ENCODE assay signal across 7 cellular contexts in genomic region chr16:29113446-29113845, GRCh38.
DNase-seq lines count a peak whose midpoint lies in the region; ATAC-seq and TF ChIP-seq lines count a peak whose summit lies in the region.
"Not testable (repeated sequence)": the region's sequence is repeated elsewhere in the genome, so short reads cannot be mapped to it uniquely, and the experiment has no call there.

No MANE protein-coding gene starts in this region.

- H3K27me3 ChIP-seq in CD4-positive, alpha-beta memory T cell (ENCODE audit: insufficient read depth, low read length); naive thymus-derived CD4-positive, alpha-beta T cell (ENCODE audit: control insufficient read depth in 2 of 2, insufficient read depth in 2 of 2, low read length in 2 of 2): not testable (repeated sequence)

- H3K9me3 Mint-ChIP-seq in CD4-positive, alpha-beta memory T cell; activated CD8-positive, alpha-beta T cell treated with anti-CD3 and anti-CD28 coated beads for 36 hours; activated naive CD4-positive, alpha-beta T cell treated with anti-CD3 and anti-CD28 coated beads, Interleukin-2, amount 10 ng/mL, durations not matched to agents 7 days and 5 days; central memory CD8-positive, alpha-beta T cell; naive thymus-derived CD4-positive, alpha-beta T cell; stimulated activated effector memory CD8-positive, alpha-beta T cell treated with anti-CD3 and anti-CD28 coated beads, Interleukin-12 subunit alpha, Interleukin-12 subunit beta, amount 100 ng/mL, for 72 hours: not testable (repeated sequence)

- not testable (repeated sequence) for ATAC-seq in T-helper 17 cell; activated CD8-positive, alpha-beta T cell treated with anti-CD3 and anti-CD28 coated beads for 36 hours; central memory CD8-positive, alpha-beta T cell (replicated peaks; ENCODE audit: extremely low read depth, poor library complexity, severe bottlenecking); naive thymus-derived CD4-positive, alpha-beta T cell
- peak; percentile 71 for ATAC-seq in stimulated activated effector memory CD8-positive, alpha-beta T cell treated with anti-CD3 and anti-CD28 coated beads, Interleukin-12 subunit alpha, Interleukin-12 subunit beta, amount 100 ng/mL, for 72 hours

- CTCF ChIA-PET in CD4-positive, alpha-beta memory T cell (lab: Charles Lee; ENCODE audit: partially characterized antibody); activated CD8-positive, alpha-beta T cell treated with anti-CD3 and anti-CD28 coated beads for 36 hours (lab: Charles Lee); activated naive CD4-positive, alpha-beta T cell treated with anti-CD3 and anti-CD28 coated beads, Interleukin-2, amount 10 ng/mL, durations not matched to agents 7 days and 5 days (lab: Charles Lee): not testable (repeated sequence)
- CTCF ChIA-PET in naive thymus-derived CD4-positive, alpha-beta T cell (lab: Charles Lee) = interaction anchor here (0.6 kb wide), 1 partner anchor 36 kb away, joined by 3 read pairs; no protein-coding TSS in a partner anchor

- H3K4me3 ChIP-seq in CD4-positive, alpha-beta memory T cell (ENCODE audit: low read length in 2 of 2); naive thymus-derived CD4-positive, alpha-beta T cell (ENCODE audit: low read length): not testable (repeated sequence)

- not testable (repeated sequence) for H3K9me3 ChIP-seq in CD4-positive, alpha-beta memory T cell (ENCODE audit: control insufficient read depth in 1 of 2, low read length in 2 of 2); T-helper 17 cell (ENCODE audit: control insufficient read depth, low read length, poor library complexity, severe bottlenecking); naive thymus-derived CD4-positive, alpha-beta T cell (ENCODE audit: control insufficient read depth in 2 of 3, low read length in 3 of 3)

- POLR2A ChIA-PET in CD4-positive, alpha-beta memory T cell (lab: Charles Lee; ENCODE audit: partially characterized antibody); activated CD8-positive, alpha-beta T cell treated with anti-CD3 and anti-CD28 coated beads for 36 hours (lab: Charles Lee); naive thymus-derived CD4-positive, alpha-beta T cell (lab: Charles Lee): not testable (repeated sequence)

- not testable (repeated sequence) for H3K27ac ChIP-seq in CD4-positive, alpha-beta memory T cell (ENCODE audit: low read depth, low read length); naive thymus-derived CD4-positive, alpha-beta T cell (ENCODE audit: low read depth, low read length)

- H3K27me3 Mint-ChIP-seq in CD4-positive, alpha-beta memory T cell; T-helper 17 cell; activated CD8-positive, alpha-beta T cell treated with anti-CD3 and anti-CD28 coated beads for 36 hours; activated naive CD4-positive, alpha-beta T cell treated with anti-CD3 and anti-CD28 coated beads, Interleukin-2, amount 10 ng/mL, durations not matched to agents 7 days and 5 days; central memory CD8-positive, alpha-beta T cell; naive thymus-derived CD4-positive, alpha-beta T cell: not testable (repeated sequence)

- peaks cover 8 to 43% (median 21%) of the 10 kb centered on the region in 4 donors for H3K4me1 Mint-ChIP-seq in CD4-positive, alpha-beta memory T cell
- H3K4me1 Mint-ChIP-seq in T-helper 17 cell = not testable (repeated sequence)
- H3K4me1 Mint-ChIP-seq in activated CD8-positive, alpha-beta T cell treated with anti-CD3 and anti-CD28 coated beads for 36 hours (ENCODE audit: low read depth) = peaks cover 58% of the 10 kb centered on the region
- H3K4me1 Mint-ChIP-seq in activated naive CD4-positive, alpha-beta T cell treated with anti-CD3 and anti-CD28 coated beads, Interleukin-2, amount 10 ng/mL, durations not matched to agents 7 days and 5 days = peaks cover 58% of the 10 kb centered on the region
- peaks cover 64% of the 10 kb centered on the region for H3K4me1 Mint-ChIP-seq in central memory CD8-positive, alpha-beta T cell
- H3K4me1 Mint-ChIP-seq in naive thymus-derived CD4-positive, alpha-beta T cell = peaks cover 8 to 59% (median 21%) of the 10 kb centered on the region in 7 donors
- H3K4me1 Mint-ChIP-seq in stimulated activated effector memory CD8-positive, alpha-beta T cell treated with anti-CD3 and anti-CD28 coated beads, Interleukin-12 subunit alpha, Interleukin-12 subunit beta, amount 100 ng/mL, for 72 hours = peaks cover 71% of the 10 kb centered on the region

- not testable (repeated sequence) for H3K4me1 ChIP-seq in CD4-positive, alpha-beta memory T cell (ENCODE audit: insufficient read depth, low read length); naive thymus-derived CD4-positive, alpha-beta T cell (ENCODE audit: control insufficient read depth in 2 of 2, insufficient read depth in 2 of 2, low read length in 2 of 2)

- not testable (repeated sequence) for H3K4me3 Mint-ChIP-seq in CD4-positive, alpha-beta memory T cell; T-helper 17 cell; activated CD8-positive, alpha-beta T cell treated with anti-CD3 and anti-CD28 coated beads for 36 hours; activated naive CD4-positive, alpha-beta T cell treated with anti-CD3 and anti-CD28 coated beads, Interleukin-2, amount 10 ng/mL, durations not matched to agents 7 days and 5 days; naive thymus-derived CD4-positive, alpha-beta T cell; stimulated activated effector memory CD8-positive, alpha-beta T cell treated with anti-CD3 and anti-CD28 coated beads, Interleukin-12 subunit alpha, Interleukin-12 subunit beta, amount 100 ng/mL, for 72 hours
- peak overlapping the region; percentile 45 for H3K4me3 Mint-ChIP-seq in central memory CD8-positive, alpha-beta T cell

- intact Hi-C loops in CD4-positive, alpha-beta memory T cell (cut with micrococcal nuclease); activated CD8-positive, alpha-beta T cell treated with anti-CD3 and anti-CD28 coated beads for 36 hours (cut with micrococcal nuclease); naive thymus-derived CD4-positive, alpha-beta T cell (cut with micrococcal nuclease): not testable (repeated sequence)

- DNase-seq in CD4-positive, alpha-beta memory T cell; T-helper 17 cell; activated naive CD4-positive, alpha-beta T cell treated with anti-CD3 and anti-CD28 coated beads, Interleukin-2, amount 10 ng/mL, durations not matched to agents 7 days and 5 days; central memory CD8-positive, alpha-beta T cell (ENCODE audit: low spot score in 2 of 2); naive thymus-derived CD4-positive, alpha-beta T cell; stimulated activated effector memory CD8-positive, alpha-beta T cell treated with anti-CD3 and anti-CD28 coated beads, Interleukin-12 subunit alpha, Interleukin-12 subunit beta, amount 100 ng/mL, for 72 hours (ENCODE audit: low spot score in 2 of 2): not testable (repeated sequence)
- DNase-seq in activated CD8-positive, alpha-beta T cell treated with anti-CD3 and anti-CD28 coated beads for 36 hours = peak; percentile 15

- peak overlapping the region in 5 of 7 donors; percentile 27 to 89 (median 65) for H3K27ac Mint-ChIP-seq in CD4-positive, alpha-beta memory T cell
- H3K27ac Mint-ChIP-seq in T-helper 17 cell = peak overlapping the region; percentile 87
- peak overlapping the region; percentile 43 for H3K27ac Mint-ChIP-seq in activated CD8-positive, alpha-beta T cell treated with anti-CD3 and anti-CD28 coated beads for 36 hours
- H3K27ac Mint-ChIP-seq in activated naive CD4-positive, alpha-beta T cell treated with anti-CD3 and anti-CD28 coated beads, Interleukin-2, amount 10 ng/mL, durations not matched to agents 7 days and 5 days = peak overlapping the region; percentile 50
- peak overlapping the region; percentile 97 for H3K27ac Mint-ChIP-seq in central memory CD8-positive, alpha-beta T cell (ENCODE audit: low read depth)
- peak overlapping the region in 8 of 9 donors; percentile 48 to 85 (median 70) for H3K27ac Mint-ChIP-seq in naive thymus-derived CD4-positive, alpha-beta T cell
- H3K27ac Mint-ChIP-seq in stimulated activated effector memory CD8-positive, alpha-beta T cell treated with anti-CD3 and anti-CD28 coated beads, Interleukin-12 subunit alpha, Interleukin-12 subunit beta, amount 100 ng/mL, for 72 hours = peak overlapping the region; percentile 68

- peaks cover 33 to 60% of the 10 kb centered on the region in 2 donors for H3K36me3 Mint-ChIP-seq in CD4-positive, alpha-beta memory T cell
- H3K36me3 Mint-ChIP-seq in T-helper 17 cell (ENCODE audit: low read depth) = not testable (repeated sequence)
- peaks cover 40% of the 10 kb centered on the region for H3K36me3 Mint-ChIP-seq in activated CD8-positive, alpha-beta T cell treated with anti-CD3 and anti-CD28 coated beads for 36 hours (ENCODE audit: low read depth)
- H3K36me3 Mint-ChIP-seq in activated naive CD4-positive, alpha-beta T cell treated with anti-CD3 and anti-CD28 coated beads, Interleukin-2, amount 10 ng/mL, durations not matched to agents 7 days and 5 days = peaks cover 16% of the 10 kb centered on the region
- peaks cover 40% of the 10 kb centered on the region for H3K36me3 Mint-ChIP-seq in central memory CD8-positive, alpha-beta T cell (ENCODE audit: insufficient read depth)
- peaks cover 8 to 38% (median 13%) of the 10 kb centered on the region in 5 donors for H3K36me3 Mint-ChIP-seq in naive thymus-derived CD4-positive, alpha-beta T cell
- peaks cover 95% of the 10 kb centered on the region for H3K36me3 Mint-ChIP-seq in stimulated activated effector memory CD8-positive, alpha-beta T cell treated with anti-CD3 and anti-CD28 coated beads, Interleukin-12 subunit alpha, Interleukin-12 subunit beta, amount 100 ng/mL, for 72 hours

- not testable (repeated sequence) for TF ChIP-seq CTCF in activated CD8-positive, alpha-beta T cell treated with anti-CD3 and anti-CD28 coated beads for 36 hours (IDR thresholded peaks at IDR 0.05)

- H3K36me3 ChIP-seq in CD4-positive, alpha-beta memory T cell (ENCODE audit: insufficient read depth, low read length) = peaks cover 23% of the 10 kb centered on the region
- H3K36me3 ChIP-seq in naive thymus-derived CD4-positive, alpha-beta T cell (ENCODE audit: control insufficient read depth in 2 of 3, insufficient read depth in 3 of 3, low read length in 3 of 3) = peaks cover 0 to 13% (median 0%) of the 10 kb centered on the region in 3 experiments

Comparison
In these comparisons a context has a peak if more than half of its experiments do, and no peak if none do; other contexts are left out.
1. H3K27ac Mint-ChIP-seq: peak in every context shown above with its lines; median percentile 97 in central memory CD8-positive, alpha-beta T cell; 87 in T-helper 17 cell; 70 in naive thymus-derived CD4-positive, alpha-beta T cell; 68 in stimulated activated effector memory CD8-positive, alpha-beta T cell treated with anti-CD3 and anti-CD28 coated beads, Interleukin-12 subunit alpha, Interleukin-12 subunit beta, amount 100 ng/mL, for 72 hours; 65 in CD4-positive, alpha-beta memory T cell; 50 in activated naive CD4-positive, alpha-beta T cell treated with anti-CD3 and anti-CD28 coated beads, Interleukin-2, amount 10 ng/mL, durations not matched to agents 7 days and 5 days; 43 in activated CD8-positive, alpha-beta T cell treated with anti-CD3 and anti-CD28 coated beads for 36 hours.